ENCODE assay signal across 1 cellular context in the genomic region with DNA sequence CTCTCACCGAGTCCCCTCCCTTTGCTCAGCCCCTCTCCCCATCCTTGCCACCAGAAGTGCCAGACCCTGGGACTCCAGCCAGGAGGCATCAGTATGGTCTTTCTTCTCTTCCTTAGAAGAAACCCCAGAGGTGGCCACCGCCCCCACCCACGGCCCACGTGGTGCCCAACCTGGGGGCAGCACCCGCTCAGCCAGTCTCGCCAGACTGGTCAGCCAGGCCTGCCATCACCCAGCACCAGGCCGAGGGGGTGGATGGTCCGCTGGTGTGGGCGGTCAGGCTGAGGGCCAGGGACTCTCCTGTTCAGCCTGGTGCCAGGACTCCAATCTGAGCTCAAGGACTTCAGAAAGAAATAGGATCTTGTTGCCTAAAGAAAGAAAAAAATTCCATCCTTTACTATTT.
TF ChIP-seq lines count a peak whose summit lies in the region.

No MANE protein-coding gene starts in this region.

TF ChIP-seq in IMR-90, 13 proteins besides CTCF, POLR2A, EP300 and RAD21:
- TF ChIP-seq SMC3 (IDR thresholded peaks at IDR 0.05; ENCODE audit: low read depth, low read length) (no peak), RCOR1 (IDR thresholded peaks at IDR 0.05; ENCODE audit: insufficient replicate concordance, low read length) (no peak), CHD1 (IDR thresholded peaks at IDR 0.05; ENCODE audit: low read depth, low read length) (no peak), NFE2L2 (IDR thresholded peaks at IDR 0.05; ENCODE audit: low read depth, low read length) (no peak), FOS (IDR thresholded peaks at IDR 0.05; ENCODE audit: low read depth, low read length) (no peak), MAZ (IDR thresholded peaks at IDR 0.05; ENCODE audit: borderline replicate concordance, low read depth, low read length) (no peak), ELK1 (IDR thresholded peaks at IDR 0.05; ENCODE audit: borderline replicate concordance, low read depth, low read length) (no peak), CEBPB (IDR thresholded peaks at IDR 0.05; ENCODE audit: low read depth, low read length) (no peak), BHLHE40 (IDR thresholded peaks at IDR 0.05; ENCODE audit: low read depth, low read length) (no peak), MAFK (IDR thresholded peaks at IDR 0.05; ENCODE audit: low read depth, low read length) (no peak), MXI1 (IDR thresholded peaks at IDR 0.05; ENCODE audit: borderline replicate concordance, low read depth, low read length) (no peak), RFX5 (IDR thresholded peaks at IDR 0.05; ENCODE audit: low read depth, low read length) (no peak), USF2 (IDR thresholded peaks at IDR 0.05; ENCODE audit: low read depth, low read length) (no peak)
